9 cellular contexts compared by ENCODE assay signal in genomic region chr14:91363776-91364523, GRCh38. TPM values are rescaled to one million over a fixed set of nuclear protein-coding genes. Genes with fewer than 3 reads are reported as not detected.
DNase-seq lines count a peak whose midpoint lies in the region; ATAC-seq, FAIRE-seq and TF ChIP-seq lines count a peak whose summit lies in the region.
"Had no signal": no experiment of that assay in that cellular context is flagged by ENCODE, and none has a peak within 500 bp of the region (broad histone marks: within the 10 kb centered on the region; RNA-seq: fewer than 3 reads in every experiment).

No MANE protein-coding gene starts in this region.

- intact Hi-C loops in CD4-positive, alpha-beta memory T cell (cut with micrococcal nuclease) = no loop called here
- intact Hi-C loops in breast epithelium (cut with DNase I; ENCODE audit: low total_unique reads) = no loop called here

- peaks cover 4 to 37% of the 10 kb centered on the region in 2 donors for H3K36me3 Mint-ChIP-seq in CD4-positive, alpha-beta memory T cell
- peaks cover 24% of the 10 kb centered on the region for H3K36me3 Mint-ChIP-seq in activated T-helper 17 cell treated with anti-CD3 and anti-CD28 coated beads, Interleukin-2, amount 50 U/mL, for 72 hours (ENCODE audit: low read depth)

- no peak for DNase-seq in CD4-positive, alpha-beta memory T cell
- DNase-seq in GM19239 (ENCODE audit: insufficient read length, low spot score) = no peak
- DNase-seq in breast epithelium (ENCODE audit: low spot score in 2 of 2) = no peak
- DNase-seq in NCI-H526 treated with DMSO at 0.1 percent for 48 hours (lab: John Stamatoyannopoulos, UW) = no peak
- no peak for DNase-seq in activated CD4-positive, alpha-beta T cell treated with anti-CD3 and anti-CD28 coated beads for 48 hours
- DNase-seq in SHP77 treated with DMSO at 0.1 percent for 48 hours (lab: John Stamatoyannopoulos, UW) = no peak

- peaks cover 52 to 91% (median 77%) of the 10 kb centered on the region in 4 donors for H3K4me1 Mint-ChIP-seq in CD4-positive, alpha-beta memory T cell
- peaks cover 39% of the 10 kb centered on the region for H3K4me1 Mint-ChIP-seq in activated T-helper 17 cell treated with anti-CD3 and anti-CD28 coated beads, Interleukin-2, amount 50 U/mL, for 72 hours

- H3K4me3 ChIP-seq in CD4-positive, alpha-beta memory T cell (ENCODE audit: low read length in 2 of 2) = no peak overlapping the region
- H3K4me3 ChIP-seq in breast epithelium = no peak overlapping the region
- H3K4me3 ChIP-seq: lung had no signal

- peak overlapping the region in 3 of 8 donors; percentile 9 to 30 (median 27) for H3K4me3 Mint-ChIP-seq in CD4-positive, alpha-beta memory T cell
- H3K4me3 Mint-ChIP-seq in activated T-helper 17 cell treated with anti-CD3 and anti-CD28 coated beads, Interleukin-2, amount 50 U/mL, for 72 hours = no peak overlapping the region

- peaks cover 0 to 2% (median 0%) of the 10 kb centered on the region in 8 donors for H3K9me3 Mint-ChIP-seq in CD4-positive, alpha-beta memory T cell
- H3K9me3 Mint-ChIP-seq in activated T-helper 17 cell treated with anti-CD3 and anti-CD28 coated beads, Interleukin-2, amount 50 U/mL, for 72 hours = no peaks in the 10 kb centered on the region

- no peak for TF ChIP-seq POLR2A in breast epithelium (IDR thresholded peaks at IDR 0.05)

- no peaks in the 10 kb centered on the region for H3K27me3 ChIP-seq in CD4-positive, alpha-beta memory T cell (ENCODE audit: insufficient read depth, low read length)
- no peaks in the 10 kb centered on the region for H3K27me3 ChIP-seq in breast epithelium

- H3K27ac ChIP-seq in CD4-positive, alpha-beta memory T cell (ENCODE audit: low read depth, low read length) = peak overlapping the region; percentile 85
- no peak overlapping the region for H3K27ac ChIP-seq in breast epithelium

- peaks cover 93% of the 10 kb centered on the region for H3K4me1 ChIP-seq in CD4-positive, alpha-beta memory T cell (ENCODE audit: insufficient read depth, low read length)
- no peaks in the 10 kb centered on the region for H3K4me1 ChIP-seq in breast epithelium

- no peaks in the 10 kb centered on the region for H3K27me3 Mint-ChIP-seq in CD4-positive, alpha-beta memory T cell
- H3K27me3 Mint-ChIP-seq in activated T-helper 17 cell treated with anti-CD3 and anti-CD28 coated beads, Interleukin-2, amount 50 U/mL, for 72 hours = no peaks in the 10 kb centered on the region

- peaks cover 7% of the 10 kb centered on the region for H3K36me3 ChIP-seq in CD4-positive, alpha-beta memory T cell (ENCODE audit: insufficient read depth, low read length)
- H3K36me3 ChIP-seq in breast epithelium = no peaks in the 10 kb centered on the region

- CTCF ChIA-PET in CD4-positive, alpha-beta memory T cell (lab: Charles Lee; ENCODE audit: partially characterized antibody) = interaction anchor here (1.1 kb wide), 1 partner anchor 9 kb away, joined by 4 read pairs; no protein-coding TSS in a partner anchor

- POLR2A ChIA-PET in CD4-positive, alpha-beta memory T cell (lab: Charles Lee; ENCODE audit: partially characterized antibody) = interaction anchor here (1.4 to 1.6 kb wide), 2 partner anchors 8 to 47 kb away, joined by 3 read pairs; no protein-coding TSS in a partner anchor

- peak; percentile 97 for FAIRE-seq in GM19239 (lab: Jason Lieb, UNC)

- no peak for TF ChIP-seq CTCF in breast epithelium (IDR thresholded peaks at IDR 0.05)

- ATAC-seq in HG03108 (IDR thresholded peaks at IDR 0.05; ENCODE audit: unreplicated experiment) = peak; percentile 50
- no peak for ATAC-seq in activated T-helper 17 cell treated with anti-CD3 and anti-CD28 coated beads, Interleukin-2, amount 50 U/mL, for 72 hours (replicated peaks)

- H3K27ac Mint-ChIP-seq in CD4-positive, alpha-beta memory T cell = peak overlapping the region; percentile 70 to 99 (median 80)
- peak overlapping the region; percentile 37 for H3K27ac Mint-ChIP-seq in activated T-helper 17 cell treated with anti-CD3 and anti-CD28 coated beads, Interleukin-2, amount 50 U/mL, for 72 hours

- H3K9me3 ChIP-seq in CD4-positive, alpha-beta memory T cell (ENCODE audit: control insufficient read depth in 1 of 2, low read length in 2 of 2) = no peaks in the 10 kb centered on the region
- no peaks in the 10 kb centered on the region for H3K9me3 ChIP-seq in breast epithelium

RNA-seq across cellular contexts. Expression of gene CCDC88C, which starts 53.7 kb away (rescaled TPM):
- total RNA-seq in CD4-positive, alpha-beta memory T cell = 100 to 1,000 TPM; 272 to 293 TPM
- 10 to 100 TPM; 17.1 to 51.1 TPM for polyA plus RNA-seq in CD4-positive, alpha-beta memory T cell
- 100 to 1,000 TPM; 143 to 172 TPM for total RNA-seq in activated T-helper 17 cell treated with anti-CD3 and anti-CD28 coated beads, Interleukin-2, amount 50 U/mL, for 72 hours
- 10 to 100 TPM in 2 of 3 donors, 1 to 10 TPM in 1; 5.8 to 25.9 (median 19.3) TPM for total RNA-seq in breast epithelium

Comparison
In these comparisons a context has a peak if more than half of its experiments do, and no peak if none do; other contexts are left out.
1. RNA of gene CCDC88C, which starts 53.7 kb away (total RNA-seq): 272 to 293 TPM in CD4-positive, alpha-beta memory T cell and 143 to 172 TPM in activated T-helper 17 cell treated with anti-CD3 and anti-CD28 coated beads, Interleukin-2, amount 50 U/mL, for 72 hours; 5.8 to 25.9 TPM in breast epithelium; every median in the first group is over 4 times any median in the second.